In the genomic region with DNA sequence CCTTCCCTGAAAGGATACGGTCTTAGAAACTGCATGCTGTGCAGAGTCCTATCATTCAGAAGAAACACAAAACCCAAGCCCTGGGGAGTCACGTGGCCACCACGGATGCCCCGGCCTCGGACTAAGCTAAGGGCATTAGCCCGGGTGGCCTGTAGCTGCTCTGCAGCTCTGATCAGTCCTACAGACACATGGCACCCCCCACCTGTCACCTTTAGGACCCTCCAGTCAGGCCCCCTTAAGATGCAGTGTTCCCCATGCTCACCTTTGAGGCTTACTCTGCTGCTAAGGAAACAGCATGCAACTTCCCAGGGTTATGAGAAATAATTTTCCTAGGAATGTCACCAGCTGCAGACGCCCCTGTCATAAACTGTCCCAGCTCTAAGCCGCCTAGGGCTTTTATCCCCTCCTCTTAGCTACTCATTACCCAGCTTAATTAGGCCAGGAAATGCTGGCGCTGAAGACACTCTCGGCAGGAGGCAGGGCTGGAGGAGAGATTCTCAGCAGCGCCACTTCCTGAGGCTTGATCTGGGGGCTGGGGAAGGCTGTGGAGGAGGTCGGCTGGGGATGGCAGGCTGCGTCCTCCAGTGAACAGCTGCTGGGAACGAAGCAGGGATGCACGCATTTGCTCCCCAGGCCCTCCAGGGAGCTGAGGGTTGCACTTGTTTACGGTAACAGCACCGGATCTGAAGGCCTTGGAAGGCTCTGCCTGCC, we compare ENCODE assay signal across 8 cellular contexts. TPM values are rescaled to one million over a fixed set of nuclear protein-coding genes. Genes with fewer than 3 reads are reported as not detected.
DNase-seq lines count a peak whose midpoint lies in the region; ATAC-seq and FAIRE-seq lines count a peak whose summit lies in the region.

No MANE protein-coding gene starts in this region.

- FAIRE-seq in GM18507 (lab: Jason Lieb, UNC): peak; percentile 86
- FAIRE-seq in RCC 7860 (lab: Jason Lieb, UNC): no peak

- peak overlapping the region; percentile 63 for H3K27ac Mint-ChIP-seq in T-helper 17 cell

- peaks cover 6% of the 10 kb centered on the region for H3K4me1 Mint-ChIP-seq in T-helper 17 cell

- ATAC-seq in HG03432 (IDR thresholded peaks at IDR 0.05; ENCODE audit: unreplicated experiment) (peak; percentile 62), T-helper 17 cell (peak; percentile 57), GM21737 (IDR thresholded peaks at IDR 0.05; ENCODE audit: unreplicated experiment) (no peak)

- no peaks in the 10 kb centered on the region for H3K27me3 Mint-ChIP-seq in T-helper 17 cell

- H3K4me3 Mint-ChIP-seq in T-helper 17 cell: peak overlapping the region; percentile 68

- no peak for DNase-seq in GM18507 (ENCODE audit: extremely low spot score, insufficient read length, low read depth)
- DNase-seq in T-helper 17 cell: no peak
- peak; percentile 23 for DNase-seq in midbrain (lab: John Stamatoyannopoulos, UW)
- DNase-seq in AML-193 (lab: John Stamatoyannopoulos, UW): no peak
- no peak for DNase-seq in RCC 7860 (ENCODE audit: low spot score)
- no peak for DNase-seq in hippocampal formation (lab: John Stamatoyannopoulos, UW)

- no peaks in the 10 kb centered on the region for H3K9me3 ChIP-seq in T-helper 17 cell (ENCODE audit: control insufficient read depth, low read length, poor library complexity, severe bottlenecking)

- no peaks in the 10 kb centered on the region for H3K36me3 Mint-ChIP-seq in T-helper 17 cell (ENCODE audit: low read depth)

RNA-seq across cellular contexts. Expression of gene ADA2, which starts 47.2 kb away (rescaled TPM):
- 10 to 100 TPM; 57.2 to 88.5 TPM for total RNA-seq in T-helper 17 cell
